30 cellular contexts compared by ENCODE assay signal in genomic region chr12:65967696-65968095, GRCh38.
"Had no signal": no experiment of that assay in that cellular context is flagged by ENCODE, and none has a peak within 500 bp of the region (broad histone marks: within the 10 kb centered on the region; RNA-seq: fewer than 3 reads in every experiment).

No MANE protein-coding gene starts in this region.

- H3K36me3 Mint-ChIP-seq: activated CD4-positive, alpha-beta memory T cell treated with anti-CD3 and anti-CD28 coated beads for 36 hours; activated CD8-positive, alpha-beta memory T cell treated with anti-CD3 and anti-CD28 coated beads, Interleukin-2, amount 10 ng/mL, durations not matched to agents 7 days and 5 days; activated naive CD4-positive, alpha-beta T cell treated with anti-CD3 and anti-CD28 coated beads, Interleukin-2, amount 10 ng/mL, durations not matched to agents 7 days and 5 days; activated naive CD4-positive, alpha-beta T cell treated with anti-CD3 and anti-CD28 coated beads, Interleukin-2, amount 50 U/mL, for 72 hours; activated naive CD8-positive, alpha-beta T cell treated with anti-CD3 and anti-CD28 coated beads, Interleukin-2, amount 10 ng/mL, durations not matched to agents 7 days and 5 days had no signal

- H3K9me3 ChIP-seq: ascending aorta, colonic mucosa, esophagus squamous epithelium, heart left ventricle had no signal

- H3K4me1 Mint-ChIP-seq: activated CD4-positive, alpha-beta T cell treated with anti-CD3 and anti-CD28 coated beads for 36 hours; activated CD4-positive, alpha-beta T cell treated with anti-CD3 and anti-CD28 coated beads, Interleukin-2, amount 10 ng/mL, durations not matched to agents 24 days and 14 days; activated CD8-positive, alpha-beta memory T cell treated with anti-CD3 and anti-CD28 coated beads, Interleukin-2, amount 10 ng/mL, durations not matched to agents 7 days and 5 days; activated naive CD4-positive, alpha-beta T cell treated with anti-CD3 and anti-CD28 coated beads, Interleukin-2, amount 10 ng/mL, durations not matched to agents 7 days and 5 days; activated naive CD8-positive, alpha-beta T cell treated with anti-CD3 and anti-CD28 coated beads, Interleukin-2, amount 10 ng/mL, durations not matched to agents 7 days and 5 days had no signal

- H3K27me3 ChIP-seq: ascending aorta, brain microvascular endothelial cell, colonic mucosa had no signal

- H3K4me3 ChIP-seq: ascending aorta, colonic mucosa, esophagus squamous epithelium, heart left ventricle had no signal

- DNase-seq: activated CD4-positive, alpha-beta memory T cell treated with anti-CD3 and anti-CD28 coated beads for 36 hours; activated CD4-positive, alpha-beta T cell treated with anti-CD3 and anti-CD28 coated beads for 36 hours; activated CD4-positive, alpha-beta T cell treated with anti-CD3 and anti-CD28 coated beads, Interleukin-2, amount 10 ng/mL, durations not matched to agents 24 days and 14 days; activated CD4-positive, CD25-positive, alpha-beta regulatory T cell; activated CD4-positive, CD25-positive, alpha-beta regulatory T cell treated with anti-CD3 and anti-CD28 coated beads, Interleukin-2, amount 50 U/mL, for 72 hours; activated CD8-positive, alpha-beta memory T cell treated with anti-CD3 and anti-CD28 coated beads, Interleukin-2, amount 10 ng/mL, durations not matched to agents 7 days and 5 days; activated CD8-positive, alpha-beta memory T cell treated with anti-CD3 and anti-CD28 coated beads, Interleukin-2, amount 50 U/mL, for 4 hours; activated CD8-positive, alpha-beta T cell treated with anti-CD3 and anti-CD28 coated beads, Interleukin-2, amount 10 ng/mL, durations not matched to agents 7 days and 5 days; activated gamma-delta T cell; activated naive CD4-positive, alpha-beta T cell; activated naive CD4-positive, alpha-beta T cell treated with anti-CD3 and anti-CD28 coated beads, Interleukin-2, amount 10 ng/mL, durations not matched to agents 7 days and 5 days; activated naive CD8-positive, alpha-beta T cell treated with anti-CD3 and anti-CD28 coated beads, Interleukin-2, amount 10 ng/mL, durations not matched to agents 7 days and 5 days; activated T-cell treated with anti-CD3 and anti-CD28 coated beads, Interleukin-2, amount 50 U/mL, for 1 hour; activated T-cell treated with anti-CD3 and anti-CD28 coated beads, Interleukin-2, amount 50 U/mL, for 48 hours; brain microvascular endothelial cell; caudate nucleus; cerebellar nuclear complex; colonic mucosa; effector CD8-positive, alpha-beta T cell; esophagus squamous epithelium; glutamatergic neuron; heart left ventricle; T-helper 2 cell had no signal

- H3K4me3 Mint-ChIP-seq: activated CD4-positive, alpha-beta memory T cell treated with anti-CD3 and anti-CD28 coated beads for 36 hours; activated CD4-positive, alpha-beta T cell treated with anti-CD3 and anti-CD28 coated beads for 36 hours; activated CD4-positive, alpha-beta T cell treated with anti-CD3 and anti-CD28 coated beads, Interleukin-2, amount 10 ng/mL, durations not matched to agents 24 days and 14 days; activated CD8-positive, alpha-beta memory T cell treated with anti-CD3 and anti-CD28 coated beads, Interleukin-2, amount 10 ng/mL, durations not matched to agents 7 days and 5 days; activated CD8-positive, alpha-beta T cell treated with anti-CD3 and anti-CD28 coated beads, Interleukin-2, amount 10 ng/mL, durations not matched to agents 7 days and 5 days; activated naive CD4-positive, alpha-beta T cell treated with anti-CD3 and anti-CD28 coated beads, Interleukin-2, amount 10 ng/mL, durations not matched to agents 7 days and 5 days; activated naive CD8-positive, alpha-beta T cell treated with anti-CD3 and anti-CD28 coated beads, Interleukin-2, amount 10 ng/mL, durations not matched to agents 7 days and 5 days; activated T-helper 1 cell treated with anti-CD3 and anti-CD28 coated beads, Interleukin-12 subunit alpha, Interleukin-12 subunit beta, Interleukin-2, Interleukin-4 antibody, amounts not matched to agents 30 ng/mL and 10 ng/mL and 1 ng/mL, durations not matched to agents 14 hours and 24 hours and 36 hours had no signal

- H3K4me1 ChIP-seq: ascending aorta, colonic mucosa, esophagus squamous epithelium, heart left ventricle had no signal

- FAIRE-seq: endometrium, endothelial cell of umbilical vein, frontal cortex had no signal

- H3K27ac Mint-ChIP-seq: activated CD4-positive, alpha-beta memory T cell treated with anti-CD3 and anti-CD28 coated beads for 36 hours; activated CD4-positive, alpha-beta T cell treated with anti-CD3 and anti-CD28 coated beads for 36 hours; activated CD4-positive, alpha-beta T cell treated with anti-CD3 and anti-CD28 coated beads, Interleukin-2, amount 10 ng/mL, durations not matched to agents 24 days and 14 days; activated CD8-positive, alpha-beta memory T cell treated with anti-CD3 and anti-CD28 coated beads, Interleukin-2, amount 10 ng/mL, durations not matched to agents 7 days and 5 days; activated CD8-positive, alpha-beta T cell treated with anti-CD3 and anti-CD28 coated beads, Interleukin-2, amount 10 ng/mL, durations not matched to agents 7 days and 5 days; activated naive CD4-positive, alpha-beta T cell treated with anti-CD3 and anti-CD28 coated beads, Interleukin-2, amount 10 ng/mL, durations not matched to agents 7 days and 5 days; activated naive CD4-positive, alpha-beta T cell treated with anti-CD3 and anti-CD28 coated beads, Interleukin-2, amount 50 U/mL, for 72 hours; activated naive CD8-positive, alpha-beta T cell treated with anti-CD3 and anti-CD28 coated beads, Interleukin-2, amount 10 ng/mL, durations not matched to agents 7 days and 5 days; activated T-helper 1 cell treated with anti-CD3 and anti-CD28 coated beads, Interleukin-12 subunit alpha, Interleukin-12 subunit beta, Interleukin-2, Interleukin-4 antibody, amounts not matched to agents 30 ng/mL and 10 ng/mL and 1 ng/mL, durations not matched to agents 14 hours and 24 hours and 36 hours had no signal

- ATAC-seq: activated CD4-positive, alpha-beta T cell treated with anti-CD3 and anti-CD28 coated beads for 36 hours; activated CD8-positive, alpha-beta memory T cell treated with anti-CD3 and anti-CD28 coated beads, Interleukin-2, amount 10 ng/mL, durations not matched to agents 7 days and 5 days; activated CD8-positive, alpha-beta T cell treated with anti-CD3 and anti-CD28 coated beads, Interleukin-2, amount 10 ng/mL, durations not matched to agents 7 days and 5 days; activated naive CD4-positive, alpha-beta T cell treated with anti-CD3 and anti-CD28 coated beads, Interleukin-2, amount 50 U/mL, for 72 hours; heart left ventricle had no signal

- H3K36me3 ChIP-seq: ascending aorta, colonic mucosa, esophagus squamous epithelium, heart left ventricle had no signal

- H3K9me3 Mint-ChIP-seq: activated CD4-positive, alpha-beta memory T cell treated with anti-CD3 and anti-CD28 coated beads for 36 hours; activated CD4-positive, alpha-beta T cell treated with anti-CD3 and anti-CD28 coated beads, Interleukin-2, amount 10 ng/mL, durations not matched to agents 24 days and 14 days; activated naive CD4-positive, alpha-beta T cell treated with anti-CD3 and anti-CD28 coated beads, Interleukin-2, amount 10 ng/mL, durations not matched to agents 7 days and 5 days; activated naive CD4-positive, alpha-beta T cell treated with anti-CD3 and anti-CD28 coated beads, Interleukin-2, amount 50 U/mL, for 72 hours; activated naive CD8-positive, alpha-beta T cell treated with anti-CD3 and anti-CD28 coated beads, Interleukin-2, amount 10 ng/mL, durations not matched to agents 7 days and 5 days; activated T-helper 1 cell treated with anti-CD3 and anti-CD28 coated beads, Interleukin-12 subunit alpha, Interleukin-12 subunit beta, Interleukin-2, Interleukin-4 antibody, amounts not matched to agents 30 ng/mL and 10 ng/mL and 1 ng/mL, durations not matched to agents 14 hours and 24 hours and 36 hours had no signal

- H3K27ac ChIP-seq: ascending aorta, brain microvascular endothelial cell, colonic mucosa, epithelial cell of prostate, esophagus squamous epithelium, heart left ventricle had no signal
